Comparison of ENCODE assay signal across 15 cellular contexts in the genomic region with DNA sequence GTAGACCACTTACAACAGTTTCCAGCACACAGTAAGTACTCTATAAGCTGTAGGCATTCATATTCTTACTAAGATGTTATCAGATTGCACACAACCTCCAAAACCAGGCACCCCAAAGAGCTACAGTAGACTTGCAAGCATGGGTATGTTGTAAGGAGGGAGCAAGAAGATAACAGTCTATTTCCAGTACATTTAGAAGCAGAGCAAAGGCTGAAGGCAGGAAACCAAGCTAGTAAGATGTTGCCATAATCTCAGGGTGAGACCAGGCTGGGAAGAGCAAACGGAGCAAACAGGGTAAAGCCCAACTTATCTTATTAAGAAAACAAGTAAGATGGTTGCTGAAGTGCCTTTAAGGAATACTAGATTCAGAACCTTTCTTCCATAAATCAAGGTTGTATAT.
DNase-seq lines count a peak whose midpoint lies in the region; ATAC-seq and TF ChIP-seq lines count a peak whose summit lies in the region.
"Had no signal": no experiment of that assay in that cellular context is flagged by ENCODE, and none has a peak within 500 bp of the region (broad histone marks: within the 10 kb centered on the region; RNA-seq: fewer than 3 reads in every experiment).

No MANE protein-coding gene starts in this region.

- H3K14ac ChIP-seq in IMR-90 (replicated peaks; ENCODE audit: low read depth, low read length): peak overlapping the region; percentile 95

- peak overlapping the region; percentile 97 for H2BK5ac ChIP-seq in IMR-90 (ENCODE audit: low read depth, low read length, poor library complexity, severe bottlenecking)

- H3K9me1 ChIP-seq in IMR-90 (ENCODE audit: insufficient read depth, low read length): peaks cover 33% of the 10 kb centered on the region

- no TSS peak for BruUV-seq in IMR-90 (replicated peaks; lab: Mats Ljungman, UMichigan)

- peaks cover 23% of the 10 kb centered on the region for H3K4me1 ChIP-seq in IMR-90 (ENCODE audit: control insufficient read depth, insufficient read depth, low read length)
- peaks cover 38% of the 10 kb centered on the region for H3K4me1 ChIP-seq in osteoblast (ENCODE audit: insufficient read depth, low read length)

- dilution Hi-C loops in IMR-90 (cut with HindIII; ENCODE audit: low sequenced_read_pairs, unreplicated experiment): no loop called here

- peak overlapping the region; percentile 98 for H3K4ac ChIP-seq in IMR-90 (ENCODE audit: low read depth, low read length)

- ATAC-seq in IMR-90 (ENCODE audit: low read depth): no peak
- ATAC-seq in GM21381 (IDR thresholded peaks at IDR 0.05; ENCODE audit: unreplicated experiment): no peak
- no peak for ATAC-seq in HG02970 (IDR thresholded peaks at IDR 0.05; ENCODE audit: low FRiP score, unreplicated experiment)
- ATAC-seq: T-cell had no signal

- H2BK120ac ChIP-seq in IMR-90 (ENCODE audit: low read depth, low read length): peak overlapping the region; percentile 99

- H2AFZ ChIP-seq in IMR-90 (replicated peaks; ENCODE audit: low read length, poor library complexity) (no peak overlapping the region), osteoblast (ENCODE audit: low read length) (no peak overlapping the region)

- H3K27me3 ChIP-seq in IMR-90 (ENCODE audit: control insufficient read depth, insufficient read depth, low read length): no peaks in the 10 kb centered on the region
- H3K27me3 ChIP-seq in osteoblast (ENCODE audit: insufficient read depth, low read length): no peaks in the 10 kb centered on the region
- H3K27me3 ChIP-seq: BLaER1 treated with 17β-estradiol and CSF1 and Interleukin-3, amounts not matched to agents 10 nM and 100 nM had no signal

- no peaks in the 10 kb centered on the region for H3K36me3 Mint-ChIP-seq in chondrocyte (ENCODE audit: low read depth)
- H3K36me3 Mint-ChIP-seq: T-cell had no signal

- H4K91ac ChIP-seq in IMR-90 (ENCODE audit: insufficient read depth, low read depth, low read length): peak overlapping the region; percentile 99

- no peak overlapping the region for H3K9ac ChIP-seq in IMR-90 (ENCODE audit: low read depth, low read length)
- H3K9ac ChIP-seq: BLaER1 treated with 17β-estradiol and CSF1 and Interleukin-3, amounts not matched to agents 10 nM and 100 nM had no signal

- CTCF ChIA-PET in IMR-90 (lab: Yijun Ruan, JAX): no interaction called here

- TF ChIP-seq RAD21 in IMR-90 (IDR thresholded peaks at IDR 0.05; ENCODE audit: low read length): no peak

- TF ChIP-seq CTCF in IMR-90 (conservative IDR thresholded peaks at IDR 0.05; ENCODE audit: low read depth, low read length): no peak
- no peak for TF ChIP-seq CTCF in fibroblast of pulmonary artery (IDR thresholded peaks at IDR 0.05; ENCODE audit: low read length, missing control alignments)
- no peak for TF ChIP-seq CTCF in osteoblast (IDR thresholded peaks at IDR 0.05; ENCODE audit: extremely low read depth, low read depth, low read length)
- no peak for TF ChIP-seq CTCF in chondrocyte (IDR thresholded peaks at IDR 0.05)

- peaks cover 39 to 64% of the 10 kb centered on the region in 2 experiments for H3K79me1 ChIP-seq in IMR-90 (ENCODE audit: low read depth in 1 of 2, low read length in 2 of 2)

- peak overlapping the region; percentile 99 for H2AK5ac ChIP-seq in IMR-90 (ENCODE audit: low read depth, low read length)

- H3K79me2 ChIP-seq in osteoblast (ENCODE audit: insufficient read depth, low read length): peaks cover 10% of the 10 kb centered on the region

- no peak overlapping the region for H3K4me2 ChIP-seq in IMR-90 (ENCODE audit: low read depth, low read length)
- H3K4me2 ChIP-seq in osteoblast (ENCODE audit: insufficient read depth, low read length): no peak overlapping the region
- H3K4me2 ChIP-seq: BLaER1 treated with 17β-estradiol and CSF1 and Interleukin-3, amounts not matched to agents 10 nM and 100 nM had no signal

- H3K27ac Mint-ChIP-seq in chondrocyte (ENCODE audit: unreplicated experiment): no peak overlapping the region
- H3K27ac Mint-ChIP-seq: T-cell had no signal

- TF ChIP-seq POLR2A in IMR-90 (IDR thresholded peaks at IDR 0.05; ENCODE audit: low read depth, low read length): no peak

- WGBS in IMR-90 (ENCODE audit: extremely low coverage in 2 of 2, insufficient read length in 1 of 2), 2 experiments: no CpG with 5 or more reads among the region's 1 CpG

- H3K23ac ChIP-seq in IMR-90 (ENCODE audit: low read depth, low read length): peak overlapping the region; percentile 97

- H3K27me3 Mint-ChIP-seq in chondrocyte (ENCODE audit: low read depth): no peaks in the 10 kb centered on the region

- peak overlapping the region; percentile 86 to 97 for H4K8ac ChIP-seq in IMR-90 (ENCODE audit: low read depth in 2 of 2, low read length in 2 of 2)

- H3K4me3 Mint-ChIP-seq in chondrocyte (ENCODE audit: unreplicated experiment): no peak overlapping the region
- H3K4me3 Mint-ChIP-seq: H9, T-cell had no signal

- peak overlapping the region; percentile 99 for H2BK15ac ChIP-seq in IMR-90 (ENCODE audit: low read depth, low read length)

- peak overlapping the region; percentile 99 for H2BK20ac ChIP-seq in IMR-90 (ENCODE audit: low read depth, low read length)

- H3K9me3 Mint-ChIP-seq in chondrocyte (ENCODE audit: low read depth): peaks cover 3% of the 10 kb centered on the region
- H3K9me3 Mint-ChIP-seq: H9, T-cell had no signal

- no peaks in the 10 kb centered on the region for H3K9me3 ChIP-seq in IMR-90 (ENCODE audit: control insufficient read depth, insufficient read depth, low read length)
- H3K9me3 ChIP-seq in osteoblast (ENCODE audit: low read depth, low read length): no peaks in the 10 kb centered on the region
- H3K9me3 ChIP-seq: BLaER1 treated with 17β-estradiol and CSF1 and Interleukin-3, amounts not matched to agents 10 nM and 100 nM had no signal

- peak overlapping the region; percentile 86 for H3K27ac ChIP-seq in IMR-90 (ENCODE audit: insufficient read depth, low read length)
- peak overlapping the region; percentile 84 for H3K27ac ChIP-seq in osteoblast (ENCODE audit: low read depth, low read length)
- H3K27ac ChIP-seq: BLaER1 treated with 17β-estradiol and CSF1 and Interleukin-3, amounts not matched to agents 10 nM and 100 nM had no signal

- H4K5ac ChIP-seq in IMR-90 (ENCODE audit: low read depth, low read length): peak overlapping the region; percentile 95

- peak overlapping the region; percentile 52; the same call in 1 of the 2 replicates for H3K56ac ChIP-seq in IMR-90 (ENCODE audit: extremely low read depth, insufficient read depth, low read length)

- DNase-seq in IMR-90 (no peak), SKM-1 treated with dmso at 0.1 percent for 144 hours (lab: John Stamatoyannopoulos, UW; ENCODE audit: unreplicated experiment) (peak; percentile 36), fibroblast of pulmonary artery (ENCODE audit: low read depth) (peak; percentile 47), osteoblast (ENCODE audit: insufficient read length, low spot score, missing footprints) (no peak), KBM-7 (no peak), chondrocyte (ENCODE audit: low spot score) (no peak)
- DNase-seq: H9, NCI-H1092, NCI-H187, NCI-H2171, NCI-H510A, T-cell had no signal

- H4K20me1 ChIP-seq in IMR-90 (ENCODE audit: insufficient read depth, low read length): no peaks in the 10 kb centered on the region
- no peaks in the 10 kb centered on the region for H4K20me1 ChIP-seq in osteoblast (ENCODE audit: insufficient read depth, low read length)
- H4K20me1 ChIP-seq: BLaER1 treated with 17β-estradiol and CSF1 and Interleukin-3, amounts not matched to agents 10 nM and 100 nM had no signal

- H3K4me3 ChIP-seq in IMR-90 (ENCODE audit: insufficient read depth, low read depth, low read length): no peak overlapping the region
- H3K4me3 ChIP-seq in fibroblast of pulmonary artery (replicated peaks; ENCODE audit: low read depth, low read length): no peak overlapping the region
- no peak overlapping the region for H3K4me3 ChIP-seq in osteoblast (ENCODE audit: insufficient read depth, low read length)
- H3K4me3 ChIP-seq: BLaER1 treated with 17β-estradiol and CSF1 and Interleukin-3, amounts not matched to agents 10 nM and 100 nM had no signal

- H3K18ac ChIP-seq in IMR-90 (ENCODE audit: low read depth, low read length): peak overlapping the region; percentile 97

- in situ Hi-C loops in IMR-90 (cut with MboI; ENCODE audit: low sequenced_read_pairs): loop anchor here (25.0 kb wide), 1 partner anchor 1301 kb away; a partner anchor contains a TSS
- in situ Hi-C loops in KBM-7 (cut with MboI; ENCODE audit: low pct_unique_long_range_greater_than_20kb, low sequenced_read_pairs): no loop called here

- intact Hi-C loops in IMR-90 (cut with micrococcal nuclease): loop anchor here (5.0 kb wide), 1 partner anchor 406 kb away; no protein-coding TSS in a partner anchor

- H3K36me3 ChIP-seq in IMR-90 (ENCODE audit: control insufficient read depth, insufficient read depth, low read length) (no peaks in the 10 kb centered on the region), osteoblast (ENCODE audit: insufficient read depth, low read length) (no peaks in the 10 kb centered on the region)
- H3K36me3 ChIP-seq: BLaER1 treated with 17β-estradiol and CSF1 and Interleukin-3, amounts not matched to agents 10 nM and 100 nM had no signal

- POLR2A ChIA-PET in IMR-90 (lab: Charles Lee; ENCODE audit: unreplicated experiment): no interaction called here

- H3K4me1 Mint-ChIP-seq in chondrocyte (ENCODE audit: low read depth): peaks cover 44% of the 10 kb centered on the region
- H3K4me1 Mint-ChIP-seq: T-cell had no signal

- no peak overlapping the region for H2AK9ac ChIP-seq in IMR-90 (replicated peaks; ENCODE audit: low read depth, low read length, poor library complexity)

TF ChIP-seq in IMR-90, 13 proteins besides CTCF, POLR2A, EP300 and RAD21:
- no peak for TF ChIP-seq BHLHE40 (IDR thresholded peaks at IDR 0.05; ENCODE audit: low read depth, low read length)

Comparison
In these comparisons a context has a peak if more than half of its experiments do, and no peak if none do; other contexts are left out.
1. DNase-seq: peak in SKM-1 treated with dmso at 0.1 percent for 144 hours (single experiment) and fibroblast of pulmonary artery (single experiment); none in IMR-90 (single experiment), osteoblast (single experiment), KBM-7 (single experiment) and chondrocyte (single experiment).